ENCODE assay signal across 19 cellular contexts in genomic region chr5:174221454-174221853, GRCh38.
"Had no signal": no experiment of that assay in that cellular context is flagged by ENCODE, and none has a peak within 500 bp of the region (broad histone marks: within the 10 kb centered on the region; RNA-seq: fewer than 3 reads in every experiment).

No MANE protein-coding gene starts in this region.

- H3K27ac Mint-ChIP-seq: mesothelial cell of epicardium, naive B cell had no signal

- H3K36me3 ChIP-seq: esophagus muscularis mucosa, gastroesophageal sphincter, heart right ventricle, left lung, lower lobe of right lung had no signal

- H3K27me3 ChIP-seq: foreskin keratinocyte had no signal

- H3K4me1 ChIP-seq: esophagus muscularis mucosa, foreskin keratinocyte, gastroesophageal sphincter, heart right ventricle, left lung, lower lobe of right lung had no signal

- H3K36me3 Mint-ChIP-seq: mesothelial cell of epicardium, naive B cell had no signal

- H3K27ac ChIP-seq: coronary artery, dorsolateral prefrontal cortex, esophagus muscularis mucosa, foreskin keratinocyte, gastroesophageal sphincter, left lung, lower lobe of right lung had no signal

- ATAC-seq: foreskin keratinocyte, gastroesophageal sphincter, heart right ventricle, left cardiac atrium, left lung, left ventricle myocardium superior, lower lobe of right lung, mucosa of descending colon had no signal

- H3K4me1 Mint-ChIP-seq: mesothelial cell of epicardium, naive B cell had no signal

- DNase-seq: dermis blood vessel endothelial cell; dorsolateral prefrontal cortex; effector CD4-positive, alpha-beta T cell; effector memory CD4-positive, alpha-beta T cell; foreskin keratinocyte; head of caudate nucleus; heart right ventricle; hippocampal formation; left cardiac atrium; left lung; left ventricle myocardium superior; lower lobe of right lung; mesenchymal stem cell; mucosa of descending colon; naive B cell had no signal

- H3K4me3 ChIP-seq: coronary artery, dorsolateral prefrontal cortex, esophagus muscularis mucosa, gastroesophageal sphincter, heart right ventricle, left lung, lower lobe of right lung, mucosa of descending colon had no signal

- H3K4me3 Mint-ChIP-seq: mesothelial cell of epicardium, naive B cell had no signal

- H3K9me3 ChIP-seq: lower lobe of right lung, mucosa of descending colon had no signal
